ENCODE assay signal across 1 cellular context in genomic region chr16:26795184-26795583, GRCh38.
TF ChIP-seq lines count a peak whose summit lies in the region.

No MANE protein-coding gene starts in this region.

TF ChIP-seq in GM23338, 12 proteins besides CTCF, POLR2A, EP300 and RAD21 (continued from another document):
- TF ChIP-seq EZH2 (IDR thresholded peaks at IDR 0.05; ENCODE audit: low read depth, unreplicated experiment), result no peak
- no peak for TF ChIP-seq NANOG (IDR thresholded peaks at IDR 0.05; ENCODE audit: borderline replicate concordance)
- no peak for TF ChIP-seq STAT1 (IDR thresholded peaks at IDR 0.05; ENCODE audit: unreplicated experiment)
- TF ChIP-seq, protein P1, sequence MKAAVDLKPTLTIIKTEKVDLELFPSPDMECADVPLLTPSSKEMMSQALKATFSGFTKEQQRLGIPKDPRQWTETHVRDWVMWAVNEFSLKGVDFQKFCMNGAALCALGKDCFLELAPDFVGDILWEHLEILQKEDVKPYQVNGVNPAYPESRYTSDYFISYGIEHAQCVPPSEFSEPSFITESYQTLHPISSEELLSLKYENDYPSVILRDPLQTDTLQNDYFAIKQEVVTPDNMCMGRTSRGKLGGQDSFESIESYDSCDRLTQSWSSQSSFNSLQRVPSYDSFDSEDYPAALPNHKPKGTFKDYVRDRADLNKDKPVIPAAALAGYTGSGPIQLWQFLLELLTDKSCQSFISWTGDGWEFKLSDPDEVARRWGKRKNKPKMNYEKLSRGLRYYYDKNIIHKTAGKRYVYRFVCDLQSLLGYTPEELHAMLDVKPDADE (IDR thresholded peaks at IDR 0.05), result no peak
- TF ChIP-seq CREB1 (CRISPR knock-in tag; IDR thresholded peaks at IDR 0.05; ENCODE audit: low read depth), result no peak
- TF ChIP-seq REST (IDR thresholded peaks at IDR 0.05; ENCODE audit: unreplicated experiment), result no peak
- no peak for TF ChIP-seq ZNF331 (CRISPR knock-in tag; IDR thresholded peaks at IDR 0.05; ENCODE audit: low read depth)
